21 cellular contexts compared by ENCODE assay signal in the genomic region with DNA sequence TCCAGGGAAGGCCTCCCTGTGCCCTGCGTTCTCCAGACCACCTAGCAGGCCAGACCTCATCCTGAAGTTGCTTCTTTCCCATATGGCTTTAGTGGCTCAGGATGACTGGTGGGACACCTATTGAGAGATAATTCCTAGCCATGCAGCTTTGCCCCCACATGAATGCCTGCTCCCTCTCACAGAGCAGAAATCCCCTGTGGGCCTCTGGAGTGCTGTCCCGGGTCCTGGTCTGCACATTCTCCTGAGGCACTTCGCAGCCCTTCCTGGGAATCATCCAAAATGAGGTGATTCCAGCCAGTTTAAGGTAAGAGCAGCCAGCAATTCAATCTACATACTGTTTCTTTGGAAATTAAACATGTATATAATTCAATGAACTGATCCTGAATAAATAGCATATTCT.
DNase-seq lines count a peak whose midpoint lies in the region; ATAC-seq and TF ChIP-seq lines count a peak whose summit lies in the region.
"Had no signal": no experiment of that assay in that cellular context is flagged by ENCODE, and none has a peak within 500 bp of the region (broad histone marks: within the 10 kb centered on the region; RNA-seq: fewer than 3 reads in every experiment).

No MANE protein-coding gene starts in this region.

- H3K79me1 ChIP-seq in trophoblast cell (ENCODE audit: low read length): no peaks in the 10 kb centered on the region

- H2BK12ac ChIP-seq in trophoblast cell (ENCODE audit: low read length): no peak overlapping the region

- no peaks in the 10 kb centered on the region for H3K79me2 ChIP-seq in trophoblast cell (ENCODE audit: control insufficient read depth, insufficient read depth, low read length, poor library complexity)

- no peak overlapping the region for H4K8ac ChIP-seq in trophoblast cell (ENCODE audit: low read depth, low read length)

- no peak overlapping the region for H3K4ac ChIP-seq in trophoblast cell (ENCODE audit: low read depth, low read length)

- no peak overlapping the region for H2BK120ac ChIP-seq in trophoblast cell (ENCODE audit: insufficient read depth, low read length, poor library complexity)

- H3K27ac ChIP-seq in trophoblast cell (ENCODE audit: low read depth, low read length): no peak overlapping the region
- H3K27ac ChIP-seq: BLaER1, C4-2B, GM23248 had no signal

- TF ChIP-seq CTCF in WTC11 (IDR thresholded peaks at IDR 0.05) (no peak), endothelial cell (IDR thresholded peaks at IDR 0.05; ENCODE audit: unreplicated experiment) (no peak)

- peak overlapping the region; percentile 26 for H3K9ac ChIP-seq in trophoblast cell (ENCODE audit: low read length)
- H3K9ac ChIP-seq: BLaER1, GM23248 had no signal

- no peaks in the 10 kb centered on the region for H3K36me3 ChIP-seq in trophoblast cell (ENCODE audit: control insufficient read depth in 1 of 2, insufficient read depth in 2 of 2, low read length in 2 of 2)
- H3K36me3 ChIP-seq: BLaER1, HAP-1 had no signal

- no peaks in the 10 kb centered on the region; the same call in 1 of the 2 replicates for H3K27me3 Mint-ChIP-seq in WTC11 (ENCODE audit: low read depth)
- H3K27me3 Mint-ChIP-seq in endothelial cell (ENCODE audit: unreplicated experiment): peaks cover 2% of the 10 kb centered on the region

- no peak overlapping the region for H3K4me3 ChIP-seq in trophoblast cell (ENCODE audit: low read depth, low read length)
- H3K4me3 ChIP-seq: BLaER1, GM12878, GM23248, HAP-1 had no signal

- H3K4me2 ChIP-seq in trophoblast cell (ENCODE audit: low read length): no peak overlapping the region
- H3K4me2 ChIP-seq: BLaER1 had no signal

- WGBS in trophoblast cell (ENCODE audit: extremely low coverage, insufficient coverage, insufficient read length): no CpG with 5 or more reads among the region's 3 CpGs

- H3K9me3 Mint-ChIP-seq in WTC11 (no peaks in the 10 kb centered on the region), endothelial cell (ENCODE audit: unreplicated experiment) (no peaks in the 10 kb centered on the region)
- H3K9me3 Mint-ChIP-seq: CD8-positive, alpha-beta T cell had no signal

- DNase-seq in WTC11 (ENCODE audit: low spot score) (peak; percentile 14), endothelial cell (ENCODE audit: low spot score) (peak; percentile 6), left kidney (ENCODE audit: low read depth, low spot score) (peak; percentile 3), trophoblast cell (no peak), DMS153 (lab: John Stamatoyannopoulos, UW) (no peak)
- DNase-seq: Caco-2; CD4-positive, CD25-positive, alpha-beta regulatory T cell; CD8-positive, alpha-beta T cell; DMS79; EL; GDM1; GM23248; HFFc6 had no signal

- no peak overlapping the region for H2AFZ ChIP-seq in trophoblast cell (ENCODE audit: insufficient read depth, low read length, poor library complexity)
- H2AFZ ChIP-seq: GM23248 had no signal

- no peak overlapping the region for H2BK5ac ChIP-seq in trophoblast cell (ENCODE audit: low read depth, low read length, poor library complexity)

- H3K36me3 Mint-ChIP-seq in WTC11 (no peaks in the 10 kb centered on the region), endothelial cell (ENCODE audit: low read depth, unreplicated experiment) (peaks cover 7% of the 10 kb centered on the region)
- H3K36me3 Mint-ChIP-seq: CD4-positive, CD25-positive, alpha-beta regulatory T cell; CD8-positive, alpha-beta T cell had no signal

- H3K4me1 Mint-ChIP-seq in WTC11 (peaks cover 7% of the 10 kb centered on the region), endothelial cell (ENCODE audit: unreplicated experiment) (peaks cover 26% of the 10 kb centered on the region)
- H3K4me1 Mint-ChIP-seq: B cell had no signal

- no peak overlapping the region for H2AK5ac ChIP-seq in trophoblast cell (ENCODE audit: low read length)

- H3K4me3 Mint-ChIP-seq in WTC11: no peak overlapping the region
- no peak overlapping the region for H3K4me3 Mint-ChIP-seq in endothelial cell (ENCODE audit: unreplicated experiment)
- H3K4me3 Mint-ChIP-seq: B cell; CD4-positive, CD25-positive, alpha-beta regulatory T cell; CD8-positive, alpha-beta T cell; HFFc6 had no signal

- ATAC-seq in WTC11: peak; percentile 40; the same call in 1 of the 2 replicates
- ATAC-seq in GM18505 (IDR thresholded peaks at IDR 0.05; ENCODE audit: unreplicated experiment): no peak
- ATAC-seq in HG02763 (IDR thresholded peaks at IDR 0.05; ENCODE audit: unreplicated experiment): no peak
- no peak for ATAC-seq in GM21367 (IDR thresholded peaks at IDR 0.05; ENCODE audit: unreplicated experiment)
- ATAC-seq: CD8-positive, alpha-beta T cell; GM12878 had no signal

- no peaks in the 10 kb centered on the region for H3K9me3 ChIP-seq in trophoblast cell (ENCODE audit: insufficient read depth, low read depth, low read length)
- H3K9me3 ChIP-seq: BLaER1, Caco-2, HAP-1 had no signal

- POLR2A ChIA-PET in WTC11 (lab: Charles Lee): no interaction called here

- no peak overlapping the region for H4K91ac ChIP-seq in trophoblast cell (ENCODE audit: low read depth, low read length)

- CTCF ChIA-PET in WTC11 (lab: Charles Lee): no interaction called here

- H3K27ac Mint-ChIP-seq in WTC11 (no peak overlapping the region), endothelial cell (ENCODE audit: unreplicated experiment) (no peak overlapping the region)
- H3K27ac Mint-ChIP-seq: B cell; CD4-positive, CD25-positive, alpha-beta regulatory T cell; CD8-positive, alpha-beta T cell; HFFc6 had no signal

- no peak for TF ChIP-seq POLR2A in GM18505 (IDR thresholded peaks at IDR 0.05; ENCODE audit: borderline replicate concordance, extremely low read depth, insufficient read depth, insufficient read length)

- H4K12ac ChIP-seq in trophoblast cell (ENCODE audit: low read depth, low read length): no peak overlapping the region

- no peaks in the 10 kb centered on the region for H3K27me3 ChIP-seq in trophoblast cell (ENCODE audit: insufficient read depth, low read length)
- H3K27me3 ChIP-seq: BLaER1 had no signal

- no peak overlapping the region for H3K18ac ChIP-seq in trophoblast cell (ENCODE audit: low read length)

- H3K14ac ChIP-seq in trophoblast cell (ENCODE audit: low read length): no peak overlapping the region

- H3K23ac ChIP-seq in trophoblast cell (ENCODE audit: low read length): no peak overlapping the region

- peaks cover 2 to 12% of the 10 kb centered on the region in 2 experiments for H3K4me1 ChIP-seq in trophoblast cell (ENCODE audit: control insufficient read depth in 1 of 2, insufficient read depth in 2 of 2, low read length in 2 of 2)
- H3K4me1 ChIP-seq: BLaER1, Caco-2, HAP-1 had no signal

TF ChIP-seq in WTC11, 78 proteins besides CTCF, POLR2A, EP300 and RAD21:
- TF ChIP-seq, protein P1, sequence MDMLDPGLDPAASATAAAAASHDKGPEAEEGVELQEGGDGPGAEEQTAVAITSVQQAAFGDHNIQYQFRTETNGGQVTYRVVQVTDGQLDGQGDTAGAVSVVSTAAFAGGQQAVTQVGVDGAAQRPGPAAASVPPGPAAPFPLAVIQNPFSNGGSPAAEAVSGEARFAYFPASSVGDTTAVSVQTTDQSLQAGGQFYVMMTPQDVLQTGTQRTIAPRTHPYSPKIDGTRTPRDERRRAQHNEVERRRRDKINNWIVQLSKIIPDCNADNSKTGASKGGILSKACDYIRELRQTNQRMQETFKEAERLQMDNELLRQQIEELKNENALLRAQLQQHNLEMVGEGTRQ (CRISPR knock-in tag; IDR thresholded peaks at IDR 0.05): no peak
- TF ChIP-seq GTF2I (CRISPR knock-in tag; conservative IDR thresholded peaks at IDR 0.05): no peak
- no peak for TF ChIP-seq ZNF396 (CRISPR knock-in tag; IDR thresholded peaks at IDR 0.05; ENCODE audit: borderline replicate concordance)

Comparison
In these comparisons a context has a peak if more than half of its experiments do, and no peak if none do; other contexts are left out.
1. DNase-seq: peak in WTC11 (single experiment), endothelial cell (single experiment) and left kidney (single experiment); none in trophoblast cell (0 of 2) and DMS153 (single experiment).